ENCODE assay signal across 8 cellular contexts in the genomic region with DNA sequence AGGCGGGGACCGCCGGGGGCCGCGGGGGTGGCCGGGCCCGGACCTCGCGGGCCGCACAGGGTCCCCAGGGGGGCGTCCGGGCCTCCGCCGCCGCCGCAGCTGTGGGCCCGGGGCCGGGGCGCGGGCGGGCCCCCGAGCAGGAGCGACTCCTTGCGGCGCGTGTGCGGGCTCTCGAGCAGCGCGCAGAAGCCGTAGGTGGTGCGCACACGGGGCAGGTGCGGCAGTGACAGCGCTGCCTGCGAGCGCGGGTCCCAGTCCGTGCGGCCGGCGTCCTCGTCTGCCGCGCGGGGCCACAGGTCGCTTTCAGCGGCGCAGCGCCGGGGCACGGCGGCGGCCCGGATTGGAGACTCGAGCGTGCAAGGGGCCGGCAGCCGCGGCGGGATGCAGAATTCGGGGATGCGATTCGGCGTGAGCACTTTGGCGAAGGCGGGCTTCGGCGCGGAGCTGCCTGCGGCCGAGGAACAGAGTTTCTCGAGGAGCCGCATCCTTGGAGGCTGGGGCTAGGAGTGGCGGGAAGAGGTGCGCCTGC. TPM values are rescaled to one million over a fixed set of nuclear protein-coding genes. Genes with fewer than 3 reads are reported as not detected.
A peak's percentile ranks its signal among the peaks of the same experiment; 100 is the strongest.
DNase-seq lines count a peak whose midpoint lies in the region; ATAC-seq and TF ChIP-seq lines count a peak whose summit lies in the region.

No MANE protein-coding gene starts in this region.

- H3K9me3 ChIP-seq in ES-I3 (ENCODE audit: control insufficient read depth, insufficient read depth, low read length): 0 out of 2 replicates have a peak, but pooled peaks cover 3% of the 10 kb centered on the region
- H3K9me3 ChIP-seq in gastroesophageal sphincter: no peaks in the 10 kb centered on the region

- H3K9me3 Mint-ChIP-seq in T-cell: peaks cover 0 to 2% (median 0%) of the 10 kb centered on the region in 3 donors

- WGBS in gastroesophageal sphincter (ENCODE audit: low coverage in 1 of 2), 2 donors: 0% methylated on average over 2 of the region's 76 CpGs; no CpG with 5 or more reads in 1 of the 2 donors

- H3K27ac ChIP-seq in gastroesophageal sphincter: peak overlapping the region in 3 of 4 donors; percentile 60 to 74 (median 67)

- H3K4me1 Mint-ChIP-seq in T-cell: peaks cover 16 to 17% (median 17%) of the 10 kb centered on the region in 3 donors

- POLR2A ChIA-PET in T-cell (lab: Charles Lee): no interaction called here

- ATAC-seq in T-cell (replicated peaks in 1 of 4): peak; percentile 34 to 68 (median 52)
- peak; percentile 11 for ATAC-seq in gastroesophageal sphincter
- ATAC-seq in GM21717 (IDR thresholded peaks at IDR 0.05; ENCODE audit: unreplicated experiment): no peak
- ATAC-seq in HG03139 (IDR thresholded peaks at IDR 0.05; ENCODE audit: unreplicated experiment): no peak

- H3K27me3 Mint-ChIP-seq in T-cell: peaks cover 69% of the 10 kb centered on the region in 2 donors

- no peaks in the 10 kb centered on the region for H3K36me3 Mint-ChIP-seq in T-cell

- TF ChIP-seq EP300 in gastroesophageal sphincter (IDR thresholded peaks at IDR 0.05): no peak

- H3K27ac Mint-ChIP-seq in T-cell: no peak overlapping the region

- H3K27me3 ChIP-seq in gastroesophageal sphincter: peaks cover 91% of the 10 kb centered on the region

- intact Hi-C loops in posterior vena cava (cut with DNase I): no loop called here

- H3K4me3 Mint-ChIP-seq in T-cell: peak overlapping the region; percentile 67 to 77 (median 72)

- no peaks in the 10 kb centered on the region; the same call in 1 of the 2 replicates for H3K36me3 ChIP-seq in ES-I3 (ENCODE audit: insufficient read depth, low read length)
- H3K36me3 ChIP-seq in gastroesophageal sphincter: no peaks in the 10 kb centered on the region

- no peak for TF ChIP-seq CTCF in gastroesophageal sphincter (IDR thresholded peaks at IDR 0.05)

- no peak for TF ChIP-seq POLR2A in gastroesophageal sphincter (IDR thresholded peaks at IDR 0.05)

- peak overlapping the region; percentile 4 to 49 for H3K4me3 ChIP-seq in gastroesophageal sphincter

- peak in 1 of 34 experiments; percentile 1 for DNase-seq in T-cell
- peak; percentile 78 for DNase-seq in posterior vena cava (ENCODE audit: low spot score)
- DNase-seq in H4 (ENCODE audit: low spot score): no peak
- no peak for DNase-seq in superior temporal gyrus (ENCODE audit: extremely low spot score)

- H3K4me1 ChIP-seq in ES-I3 (ENCODE audit: insufficient read depth, low read length): no peaks in the 10 kb centered on the region
- H3K4me1 ChIP-seq in gastroesophageal sphincter: peaks cover 0 to 20% (median 0%) of the 10 kb centered on the region in 3 donors

- CTCF ChIA-PET in T-cell (lab: Charles Lee): no interaction called here

- peak overlapping the region; percentile 43; the same call in 1 of the 2 replicates for H3K9ac ChIP-seq in ES-I3 (ENCODE audit: low read depth, low read length)

RNA-seq across cellular contexts. Expression of a gene that starts 0.5 kb away (rescaled TPM):
- total RNA-seq in T-cell (not detected), gastroesophageal sphincter (1 to 10 TPM in 2 of 4 donors, under 1 TPM in 2; 0.17 to 2.7 (median 1.1) TPM), posterior vena cava (1 to 10 TPM; 1.1 to 2.0 TPM)
- not detected in 2 replicates for total RNA-seq in H4 (2014; rRNA removed; shearing (Covaris generic))

Comparison
In these comparisons a context has a peak if more than half of its experiments do, and no peak if none do; other contexts are left out.
1. ATAC-seq: peak in T-cell (4 of 4) and gastroesophageal sphincter (single experiment); none in GM21717 (single experiment) and HG03139 (single experiment).